In the genomic region with DNA sequence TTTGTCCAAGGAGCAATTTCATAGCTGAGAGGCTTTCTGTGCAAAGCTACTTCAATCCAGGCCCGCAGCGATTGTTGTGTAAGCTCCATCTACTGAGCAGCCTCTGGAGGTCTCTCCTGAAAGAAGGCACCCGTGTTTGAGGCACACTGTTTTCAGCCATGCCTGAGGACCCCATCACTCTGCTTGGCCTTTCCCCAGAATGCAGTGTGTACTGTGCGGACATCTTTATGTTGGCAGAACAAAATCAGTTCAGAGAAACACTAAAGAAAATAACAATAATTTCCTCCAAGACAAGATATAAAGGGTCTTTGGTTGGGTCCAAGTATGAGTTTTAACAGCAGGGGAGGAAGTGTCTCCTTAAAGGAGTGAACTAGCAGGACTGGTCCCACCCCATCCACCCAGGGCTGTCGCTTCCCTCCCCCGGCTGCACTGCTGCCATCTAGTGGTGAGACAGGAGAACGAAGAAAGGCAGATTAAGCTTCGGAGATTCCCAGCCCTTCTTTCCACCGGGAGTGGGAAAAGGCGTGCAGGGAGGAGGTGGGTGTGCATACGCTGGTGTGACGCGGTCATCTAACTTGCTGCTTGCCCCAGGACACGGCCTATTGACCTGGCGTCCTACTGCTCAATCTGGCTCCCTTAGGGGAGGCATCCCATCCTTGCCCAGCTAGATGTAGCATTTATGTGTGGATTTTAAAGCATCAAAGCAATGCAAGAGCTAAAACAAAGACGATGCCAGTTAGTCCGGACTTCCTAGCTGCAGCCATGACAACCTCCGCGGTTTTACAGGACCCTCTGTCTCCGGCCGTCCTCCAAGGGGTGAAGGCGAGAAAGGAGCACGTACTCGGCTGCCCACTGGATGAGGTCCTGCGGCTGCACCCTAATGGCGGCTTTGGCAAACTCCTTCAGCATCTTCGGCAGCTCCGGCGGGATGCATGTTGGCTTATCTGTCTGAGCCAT, we compare ENCODE assay signal across 8 cellular contexts. TPM values are rescaled to one million over a fixed set of nuclear protein-coding genes. Genes with fewer than 3 reads are reported as not detected.
DNase-seq lines count a peak whose midpoint lies in the region; ATAC-seq and TF ChIP-seq lines count a peak whose summit lies in the region.
"Not testable (repeated sequence)": the region's sequence is repeated elsewhere in the genome, so short reads cannot be mapped to it uniquely, and the experiment has no call there.

No MANE protein-coding gene starts in this region.

- H3F3A ChIP-seq in MM.1S (ENCODE audit: insufficient read depth, low read length), result not testable (repeated sequence)

- H4K20me1 ChIP-seq in MM.1S (ENCODE audit: insufficient read depth, low read length), result not testable (repeated sequence)

- H3K36me3 ChIP-seq in ACC112 (ENCODE audit: insufficient read depth, low read length); MM.1S (replicated peaks; ENCODE audit: insufficient read depth, low read length); Panc1 (ENCODE audit: control insufficient read depth, insufficient read depth, low read length): not testable (repeated sequence)

- H3K27ac ChIP-seq in ACC112 (ENCODE audit: low read depth, low read length); MM.1S (ENCODE audit: low read length); Panc1 (ENCODE audit: low read length): not testable (repeated sequence)

- CTCF ChIA-PET in Panc1 (lab: Charles Lee), result interaction anchor here (0.6 to 1.0 kb wide), 3 partner anchors 13 to 327 kb away, joined by 3 to 8 read pairs (median 4); no protein-coding TSS in a partner anchor

- H3K27me3 ChIP-seq in ACC112 (ENCODE audit: insufficient read depth, low read length) (peaks cover 48% of the 10 kb centered on the region), Panc1 (ENCODE audit: control insufficient read depth, insufficient read depth, low read length) (peaks cover 37% of the 10 kb centered on the region)
- H3K27me3 ChIP-seq in MM.1S (replicated peaks; ENCODE audit: insufficient read depth, low read length), result not testable (repeated sequence)

- POLR2A ChIA-PET in Panc1 (lab: Charles Lee), result not testable (repeated sequence)

- H3K4me1 ChIP-seq in ACC112 (ENCODE audit: control insufficient read depth, insufficient read depth, low read length, unreplicated experiment); MM.1S (ENCODE audit: low read length); Panc1 (ENCODE audit: control insufficient read depth, insufficient read depth, low read length): not testable (repeated sequence)

- not testable (repeated sequence) for BruUV-seq in Panc1 (replicated peaks; lab: Mats Ljungman, UMichigan)

- H3K4me3 ChIP-seq in ACC112 (ENCODE audit: low read depth, low read length) (peak overlapping the region; percentile 58), MM.1S (ENCODE audit: low read length) (0 out of 2 replicates have a peak overlapping the region, but pooled peaks have one; percentile 29), Panc1 (ENCODE audit: low read depth in 2 of 2, low read length in 2 of 2) (peak overlapping the region; percentile 18 to 43), retinal pigment epithelial cell (ENCODE audit: low read length) (peak overlapping the region; percentile 58)

- H3K9me2 ChIP-seq in MM.1S (replicated peaks; ENCODE audit: insufficient read depth, low read length), result not testable (repeated sequence)

- H3K9me3 ChIP-seq in MM.1S (replicated peaks; ENCODE audit: insufficient read depth, low read length); Panc1 (ENCODE audit: control insufficient read depth, insufficient read depth, low read depth, low read length): not testable (repeated sequence)

- not testable (repeated sequence) for H2AFZ ChIP-seq in ACC112 (ENCODE audit: low read length, unreplicated experiment); MM.1S (ENCODE audit: low read length)

- peak; percentile 57 for TF ChIP-seq CTCF in GM10266 (IDR thresholded peaks at IDR 0.05; ENCODE audit: control insufficient read depth, insufficient read depth, low read depth, missing control alignments)
- TF ChIP-seq CTCF in MM.1S (IDR thresholded peaks at IDR 0.05; ENCODE audit: low read length), result peak; percentile 62
- TF ChIP-seq CTCF in Panc1 (IDR thresholded peaks at IDR 0.05), result peak; percentile 94
- peak; percentile 61 for TF ChIP-seq CTCF in retinal pigment epithelial cell (conservative IDR thresholded peaks at IDR 0.05; ENCODE audit: low read depth, low read length)

- H3K4me2 ChIP-seq in MM.1S (ENCODE audit: low read depth, low read length), result peak overlapping the region; percentile 73

- H3K9ac ChIP-seq in MM.1S (ENCODE audit: low read length), result not testable (repeated sequence)

- ATAC-seq in Panc1, result peak; percentile 97
- ATAC-seq in esophagus mucosa, result peak; percentile 90

- H3K79me2 ChIP-seq in ACC112 (ENCODE audit: control insufficient read depth, insufficient read depth, low read length, unreplicated experiment); MM.1S (ENCODE audit: low read length): not testable (repeated sequence)

- intact Hi-C loops in Panc1 (cut with micrococcal nuclease; ENCODE audit: unreplicated experiment), result loop anchor here (10.0 kb wide), 1 partner anchor 255 kb away; no protein-coding TSS in a partner anchor

- not testable (repeated sequence) for DNase-seq in GM10266 (ENCODE audit: extremely low spot score); MM.1S; retinal pigment epithelial cell (ENCODE audit: low read depth)
- DNase-seq in Panc1 (ENCODE audit: low read depth, low spot score), result peak; percentile 18
- DNase-seq in activated naive CD4-positive, alpha-beta T cell treated with Interleukin-2 at 50 U/mL for 16 hours, result peak; percentile 28
- peak; percentile 72 for DNase-seq in left kidney (ENCODE audit: low read depth, low spot score)

- in situ Hi-C loops in Panc1 (cut with HindIII; ENCODE audit: low pct_unique_long_range_greater_than_20kb, low sequenced_read_pairs), result not testable (repeated sequence)

RNA-seq across cellular contexts. Expression of gene ROPN1, which starts 12.1 kb away (rescaled TPM):
- total RNA-seq in Panc1 (2021; ENCODE audit: unreplicated experiment), result not detected
- not detected for polyA plus RNA-seq in Panc1 (2012; ENCODE audit: insufficient read length)
- total RNA-seq in esophagus mucosa, result not detected

RNA-seq across cellular contexts. Expression of gene CCDC14, which starts 18.8 kb away (rescaled TPM):
- 57.7 TPM for total RNA-seq in Panc1 (2021; ENCODE audit: unreplicated experiment)
- polyA plus RNA-seq in Panc1 (2012; ENCODE audit: insufficient read length), result 15.1 TPM
- total RNA-seq in esophagus mucosa, result 11.8 TPM

RNA-seq across cellular contexts. Expression of gene KALRN, which starts 53.4 kb away (rescaled TPM):
- total RNA-seq in Panc1 (2021; ENCODE audit: unreplicated experiment) (1.2 TPM), esophagus mucosa (22.0 TPM)
- 0.85 TPM for polyA plus RNA-seq in Panc1 (2012; ENCODE audit: insufficient read length)

Comparison
In these comparisons a context has a peak if more than half of its experiments do, and no peak if none do; other contexts are left out.
1. RNA of gene KALRN, which starts 53.4 kb away (total RNA-seq): 22.0 TPM in esophagus mucosa (single experiment); 1.2 TPM in Panc1 (single experiment); every median in the first group is over 10 times any median in the second.
2. Peak in every context shown above with its lines, with median percentiles within 50 percentile points of each other: H3K4me3 ChIP-seq and CTCF ChIP-seq.